Comparison of ENCODE assay signal across 11 cellular contexts in the genomic region with DNA sequence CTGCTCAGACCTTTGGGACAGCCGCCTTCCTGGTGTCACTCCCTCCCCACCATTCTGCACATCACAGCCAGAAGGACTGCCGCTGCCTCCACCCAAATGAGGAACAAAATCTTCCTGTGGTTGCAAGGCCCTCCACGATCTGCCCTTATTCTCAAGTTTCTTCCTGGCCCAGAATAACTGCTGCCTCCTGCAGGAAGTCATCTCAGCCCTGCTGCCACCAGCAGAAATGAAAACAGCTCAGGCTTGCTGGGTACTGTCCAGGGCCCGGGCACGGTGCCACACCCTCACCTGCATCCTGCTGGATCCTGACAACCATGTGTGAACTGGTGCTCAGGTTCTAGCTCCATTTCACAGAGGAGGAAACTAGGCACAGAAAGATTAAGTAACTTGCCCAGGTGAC. TPM values are rescaled to one million over a fixed set of nuclear protein-coding genes. Genes with fewer than 3 reads are reported as not detected.
DNase-seq lines count a peak whose midpoint lies in the region; ATAC-seq and FAIRE-seq lines count a peak whose summit lies in the region.
"Had no signal": no experiment of that assay in that cellular context is flagged by ENCODE, and none has a peak within 500 bp of the region (broad histone marks: within the 10 kb centered on the region; RNA-seq: fewer than 3 reads in every experiment).

No MANE protein-coding gene starts in this region.

- ATAC-seq in left ventricle myocardium superior (peak; percentile 46), GM19397 (IDR thresholded peaks at IDR 0.05; ENCODE audit: unreplicated experiment) (no peak)

- peak; percentile 54 for FAIRE-seq in GM18507 (lab: Jason Lieb, UNC)

- intact Hi-C loops in left ventricle myocardium superior (cut with micrococcal nuclease): no loop called here

- DNase-seq in Ammon's horn (ENCODE audit: low spot score) (peak; percentile 65), GM18507 (ENCODE audit: extremely low spot score, insufficient read length, low read depth) (no peak), SIG-M5 (lab: John Stamatoyannopoulos, UW) (peak; percentile 22), left ventricle myocardium superior (no peak), islet precursor cell (no peak), cortex of kidney (lab: John Stamatoyannopoulos, UW) (no peak), superior temporal gyrus (ENCODE audit: extremely low spot score) (no peak)
- DNase-seq: aorta, T1000 had no signal

RNA-seq across cellular contexts. Expression of a gene that starts 2.8 kb away (rescaled TPM):
- total RNA-seq in left ventricle myocardium superior: not detected

RNA-seq across cellular contexts. Expression of a gene that starts 29.6 kb away (rescaled TPM):
- total RNA-seq in left ventricle myocardium superior: 6.2 TPM

RNA-seq across cellular contexts. Expression of a gene that starts 29.8 kb away (rescaled TPM):
- total RNA-seq in left ventricle myocardium superior: 10.4 TPM

RNA-seq across cellular contexts. Expression of a gene that starts 47.5 kb away (rescaled TPM):
- total RNA-seq in left ventricle myocardium superior: not detected
- total RNA-seq: urinary bladder had no signal

RNA-seq across cellular contexts. Expression of a gene that starts 55.0 kb away (rescaled TPM):
- total RNA-seq in left ventricle myocardium superior: 896 TPM

Comparison
In these comparisons a context has a peak if more than half of its experiments do, and no peak if none do; other contexts are left out.
1. DNase-seq: peak in Ammon's horn (single experiment) and SIG-M5 (single experiment); none in GM18507 (single experiment), left ventricle myocardium superior (single experiment), islet precursor cell (single experiment), cortex of kidney (single experiment) and superior temporal gyrus (single experiment).